In genomic region chr4:74108457-74109115, GRCh38 we compare ENCODE assay signal across 16 cellular contexts. TPM values are rescaled to one million over a fixed set of nuclear protein-coding genes. Genes with fewer than 3 reads are reported as not detected.
DNase-seq lines count a peak whose midpoint lies in the region; ATAC-seq and TF ChIP-seq lines count a peak whose summit lies in the region.
"Had no signal": no experiment of that assay in that cellular context is flagged by ENCODE, and none has a peak within 500 bp of the region (broad histone marks: within the 10 kb centered on the region; RNA-seq: fewer than 3 reads in every experiment).

No MANE protein-coding gene starts in this region.

- no peaks in the 10 kb centered on the region for H3K79me2 ChIP-seq in GM23338 (replicated peaks; ENCODE audit: insufficient read depth)

- H2AFZ ChIP-seq in GM23338 = no peak overlapping the region
- H2AFZ ChIP-seq: neural progenitor cell had no signal

- TF ChIP-seq POLR2A in body of pancreas (IDR thresholded peaks at IDR 0.05) (no peak), gastrocnemius medialis (IDR thresholded peaks at IDR 0.05) (no peak)

- no peak overlapping the region for H3K4me3 Mint-ChIP-seq in GM23338
- no peak overlapping the region for H3K4me3 Mint-ChIP-seq in nephron progenitor cell
- H3K4me3 Mint-ChIP-seq: activated naive CD8-positive, alpha-beta T cell treated with anti-CD3 and anti-CD28 coated beads, Interleukin-2, amount 10 ng/mL, durations not matched to agents 7 days and 5 days; neural progenitor cell; T-helper 17 cell had no signal

- no peaks in the 10 kb centered on the region for H3K27me3 Mint-ChIP-seq in GM23338 (ENCODE audit: insufficient read depth, low read depth, poor library complexity)
- peaks cover 3% of the 10 kb centered on the region for H3K27me3 Mint-ChIP-seq in nephron progenitor cell (ENCODE audit: low read depth, poor library complexity)
- H3K27me3 Mint-ChIP-seq: activated naive CD8-positive, alpha-beta T cell treated with anti-CD3 and anti-CD28 coated beads, Interleukin-2, amount 10 ng/mL, durations not matched to agents 7 days and 5 days had no signal

- H3K9me3 ChIP-seq in body of pancreas = no peaks in the 10 kb centered on the region
- no peaks in the 10 kb centered on the region for H3K9me3 ChIP-seq in left lung
- H3K9me3 ChIP-seq in gastrocnemius medialis = no peaks in the 10 kb centered on the region
- H3K9me3 ChIP-seq: uterus had no signal

- no peak overlapping the region for H3K4me2 ChIP-seq in GM23338
- H3K4me2 ChIP-seq: neural progenitor cell had no signal

- H3K27ac ChIP-seq in body of pancreas (peak overlapping the region in 3 of 4 donors; percentile 52 to 86 (median 78)), left lung (peak overlapping the region; percentile 75 to 78), gastrocnemius medialis (peak overlapping the region; percentile 65 to 75 (median 72)), GM23338 (ENCODE audit: low read depth) (no peak overlapping the region)
- H3K27ac ChIP-seq: neural progenitor cell had no signal

- H3K27me3 ChIP-seq in body of pancreas (no peaks in the 10 kb centered on the region), left lung (no peaks in the 10 kb centered on the region), gastrocnemius medialis (no peaks in the 10 kb centered on the region), GM23338 (ENCODE audit: insufficient read depth) (no peaks in the 10 kb centered on the region)
- H3K27me3 ChIP-seq: neural progenitor cell, uterus had no signal

- H3K36me3 ChIP-seq in body of pancreas (replicated peaks in 1 of 2; ENCODE audit: insufficient read depth in 1 of 2, low read depth in 2 of 2) (no peaks in the 10 kb centered on the region), left lung (no peaks in the 10 kb centered on the region), gastrocnemius medialis (no peaks in the 10 kb centered on the region), GM23338 (ENCODE audit: insufficient read depth) (no peaks in the 10 kb centered on the region)
- H3K36me3 ChIP-seq: neural progenitor cell, uterus had no signal

- H3K27ac Mint-ChIP-seq in GM23338 = no peak overlapping the region
- no peak overlapping the region for H3K27ac Mint-ChIP-seq in nephron progenitor cell
- H3K27ac Mint-ChIP-seq: activated naive CD8-positive, alpha-beta T cell treated with anti-CD3 and anti-CD28 coated beads, Interleukin-2, amount 10 ng/mL, durations not matched to agents 7 days and 5 days; neural progenitor cell; T-helper 17 cell had no signal

- no peaks in the 10 kb centered on the region for H4K20me1 ChIP-seq in GM23338 (replicated peaks; ENCODE audit: insufficient read depth)

- H3K9me2 ChIP-seq in GM23338 (ENCODE audit: insufficient read depth) = no peaks in the 10 kb centered on the region

- intact Hi-C loops in body of pancreas (cut with DNase I) (no loop called here), left lung (cut with DNase I) (no loop called here), gastrocnemius medialis (cut with DNase I; ENCODE audit: low total_unique reads) (no loop called here), left colon (cut with DNase I, micrococcal nuclease) (no loop called here)

- DNase-seq in GM03348 (ENCODE audit: low spot score) (peak; percentile 2), body of pancreas (no peak), left lung (no peak), gastrocnemius medialis (no peak), GM23338 (ENCODE audit: low spot score) (no peak), nephron progenitor cell (no peak), left colon (no peak), SK-N-DZ (ENCODE audit: low spot score) (no peak)
- DNase-seq: activated CD4-positive, CD25-positive, alpha-beta regulatory T cell treated with anti-CD3 and anti-CD28 coated beads, Interleukin-2, amount 50 U/mL, for 72 hours; activated naive CD8-positive, alpha-beta T cell treated with anti-CD3 and anti-CD28 coated beads, Interleukin-2, amount 10 ng/mL, durations not matched to agents 7 days and 5 days; kidney; NCI-H1417 treated with DMSO at 0.1 percent for 48 hours; stimulated activated CD8-positive, alpha-beta memory T cell treated with anti-CD3 and anti-CD28 coated beads, Interleukin-4, amount 100 ng/mL, for 48 hours; T-helper 17 cell; uterus had no signal

- H3F3A ChIP-seq in GM23338 (replicated peaks; ENCODE audit: low read depth) = no peaks in the 10 kb centered on the region

- TF ChIP-seq CTCF in body of pancreas (IDR thresholded peaks at IDR 0.05) (no peak), left lung (IDR thresholded peaks at IDR 0.05) (no peak), gastrocnemius medialis (IDR thresholded peaks at IDR 0.05 in 4 of 5, conservative IDR thresholded peaks at IDR 0.05 in 1 of 5) (no peak), GM23338 (conservative IDR thresholded peaks at IDR 0.05; ENCODE audit: low read depth in 2 of 2) (no peak), nephron progenitor cell (IDR thresholded peaks at IDR 0.05) (no peak)

- H3K4me1 Mint-ChIP-seq in GM23338 (peaks cover 17% of the 10 kb centered on the region; the same call in 2 of the 3 replicates), nephron progenitor cell (no peaks in the 10 kb centered on the region)
- H3K4me1 Mint-ChIP-seq: activated naive CD8-positive, alpha-beta T cell treated with anti-CD3 and anti-CD28 coated beads, Interleukin-2, amount 10 ng/mL, durations not matched to agents 7 days and 5 days; T-helper 17 cell had no signal

- ATAC-seq in body of pancreas = no peak
- no peak for ATAC-seq in left lung
- ATAC-seq in gastrocnemius medialis = no peak
- no peak for ATAC-seq in GM23338
- no peak for ATAC-seq in left colon

- no peaks in the 10 kb centered on the region for H3K9me3 Mint-ChIP-seq in GM23338
- H3K9me3 Mint-ChIP-seq in nephron progenitor cell = no peaks in the 10 kb centered on the region
- H3K9me3 Mint-ChIP-seq: activated naive CD8-positive, alpha-beta T cell treated with anti-CD3 and anti-CD28 coated beads, Interleukin-2, amount 10 ng/mL, durations not matched to agents 7 days and 5 days; neural progenitor cell had no signal

- no peak overlapping the region for H3K4me3 ChIP-seq in body of pancreas
- no peak overlapping the region for H3K4me3 ChIP-seq in left lung
- H3K4me3 ChIP-seq in gastrocnemius medialis = no peak overlapping the region
- H3K4me3 ChIP-seq in GM23338 = no peak overlapping the region
- H3K4me3 ChIP-seq: neural progenitor cell, uterus had no signal

- in situ Hi-C loops in gastrocnemius medialis (cut with MboI; ENCODE audit: low sequenced_read_pairs in 4 of 4) = no loop called here

- WGBS in body of pancreas, 2 donors = 89 to 98% methylated on average over 1 of the region's 1 CpG

- H3K36me3 Mint-ChIP-seq in GM23338 (ENCODE audit: low read depth) (no peaks in the 10 kb centered on the region), nephron progenitor cell (ENCODE audit: low read depth) (no peaks in the 10 kb centered on the region)
- H3K36me3 Mint-ChIP-seq: activated naive CD8-positive, alpha-beta T cell treated with anti-CD3 and anti-CD28 coated beads, Interleukin-2, amount 10 ng/mL, durations not matched to agents 7 days and 5 days; neural progenitor cell had no signal

- H3K4me1 ChIP-seq in body of pancreas (peaks cover 43% of the 10 kb centered on the region), left lung (peaks cover 34 to 48% of the 10 kb centered on the region in 2 donors), gastrocnemius medialis (peaks cover 9 to 27% of the 10 kb centered on the region in 2 donors), GM23338 (ENCODE audit: insufficient read depth) (peaks cover 3% of the 10 kb centered on the region; the same call in 1 of the 2 replicates)
- H3K4me1 ChIP-seq: neural progenitor cell, uterus had no signal

TF ChIP-seq in GM23338, 12 proteins besides CTCF, POLR2A, EP300 and RAD21 (continues in another document):
- TF ChIP-seq NANOG (IDR thresholded peaks at IDR 0.05; ENCODE audit: borderline replicate concordance) (no peak), EZH2phosphoT487 (IDR thresholded peaks at IDR 0.05; ENCODE audit: unreplicated experiment) (no peak), ETS1 (IDR thresholded peaks at IDR 0.05) (no peak)

RNA-seq across cellular contexts. Expression of gene CXCL2, which starts 9.6 kb away (rescaled TPM):
- total RNA-seq in body of pancreas (10 to 100 TPM; 27.4 to 39.4 TPM), left lung (100 to 1,000 TPM in 1 of 2 donors, 10 to 100 TPM in 1; 64.4 to 114 TPM), gastrocnemius medialis (10 to 100 TPM; 22.2 to 46.8 (median 30.5) TPM), left colon (10 to 100 TPM in 1 of 2 donors, 1 to 10 TPM in 1; 5.1 to 32.8 TPM)
- 4.2 and 7.8 TPM in 2 replicates for total RNA-seq in GM23338 (2014; rRNA removed; shearing (Covaris generic))
- 3.3 TPM in 2 replicates for polyA plus RNA-seq in GM23338 (2016; fragmentation: Nextera tagmentation; extraction: Ambion mirVana)
- polyA plus RNA-seq in SK-N-DZ (2014; cell fraction: cytosol; rRNA removed) = not detected in 2 replicates
- polyA plus RNA-seq in SK-N-DZ (2014; cell fraction: nucleus; rRNA removed) = not detected in 2 replicates

RNA-seq across cellular contexts. Expression of gene MTHFD2L, which starts 49.3 kb away (rescaled TPM):
- total RNA-seq in body of pancreas = 10 to 100 TPM; 13.2 to 13.8 TPM
- total RNA-seq in left lung = 10 to 100 TPM in 1 of 2 donors, 1 to 10 TPM in 1; 9.1 to 14.8 TPM
- total RNA-seq in gastrocnemius medialis = 10 to 100 TPM in 1 of 4 donors, 1 to 10 TPM in 3; 7.0 to 11.0 (median 7.8) TPM
- total RNA-seq in GM23338 (2014; rRNA removed; shearing (Covaris generic)) = 24.4 and 29.2 TPM in 2 replicates
- polyA plus RNA-seq in GM23338 (2016; fragmentation: Nextera tagmentation; extraction: Ambion mirVana) = 35.2 and 35.7 TPM in 2 replicates
- total RNA-seq in left colon = 1 to 10 TPM; 8.2 to 8.7 TPM
- polyA plus RNA-seq in SK-N-DZ (2014; cell fraction: cytosol; rRNA removed) = 25.6 and 26.3 TPM in 2 replicates
- polyA plus RNA-seq in SK-N-DZ (2014; cell fraction: nucleus; rRNA removed) = 26.5 and 33.4 TPM in 2 replicates
